Comparison of ENCODE assay signal across 9 cellular contexts in the genomic region with DNA sequence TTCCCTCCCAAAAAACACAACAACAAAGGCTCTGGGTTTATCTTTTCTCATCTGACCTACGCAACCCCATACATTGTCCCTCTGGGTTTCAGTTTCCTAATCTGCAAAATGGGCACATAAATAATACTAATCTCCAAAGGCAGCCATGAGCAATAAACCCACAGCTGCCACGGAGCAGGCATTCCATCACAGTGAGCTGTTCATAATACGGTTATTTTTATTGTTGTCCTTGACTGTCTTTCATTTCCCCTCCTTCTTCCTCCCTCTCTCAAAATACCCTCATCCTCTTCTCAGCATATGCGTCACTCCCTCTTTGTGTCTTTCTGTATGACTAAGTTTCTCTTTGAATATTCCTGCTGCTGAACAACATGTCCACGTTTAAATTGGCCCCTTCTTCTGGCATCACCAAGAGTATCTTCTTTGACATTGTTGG.
A peak's percentile ranks its signal among the peaks of the same experiment; 100 is the strongest.
DNase-seq lines count a peak whose midpoint lies in the region; ATAC-seq, FAIRE-seq and TF ChIP-seq lines count a peak whose summit lies in the region.
"Had no signal": no experiment of that assay in that cellular context is flagged by ENCODE, and none has a peak within 500 bp of the region (broad histone marks: within the 10 kb centered on the region; RNA-seq: fewer than 3 reads in every experiment).

No MANE protein-coding gene starts in this region.

- TF ChIP-seq POLR2A in GM12878 (IDR thresholded peaks at IDR 0.05; ENCODE audit: low read depth, low read length), result no peak

- peak overlapping the region; percentile 44; the same call in 1 of the 2 replicates for H3K4me3 ChIP-seq in GM12878
- H3K4me3 ChIP-seq in upper lobe of right lung, result no peak overlapping the region

- H3K27ac ChIP-seq in GM12878 (ENCODE audit: control insufficient read depth, insufficient read depth) (peak overlapping the region; percentile 97), upper lobe of right lung (no peak overlapping the region)

- peak overlapping the region; percentile 52 for H2AFZ ChIP-seq in GM12878 (ENCODE audit: control insufficient read depth, low read depth, low read length)

- H3K27me3 ChIP-seq in GM12878 (replicated peaks in 1 of 2; ENCODE audit: control insufficient read depth in 2 of 2, insufficient read depth in 2 of 2, low read length in 1 of 2) (no peaks in the 10 kb centered on the region), upper lobe of right lung (no peaks in the 10 kb centered on the region)

- WGBS in GM12878 (ENCODE audit: insufficient coverage, insufficient replicate concordance, low lambda C conversion rate, missing lambda C conversion rate), result 0% methylated on average over 5 of the region's 5 CpGs

- peaks cover 49% of the 10 kb centered on the region for H3K79me2 ChIP-seq in GM12878 (ENCODE audit: control insufficient read depth, insufficient read depth, low read length)

- peak overlapping the region; percentile 66 for H3K9ac ChIP-seq in GM12878 (ENCODE audit: control insufficient read depth, insufficient read depth, low read length)

- TSS peak; percentile 11 for BruUV-seq in GM12878 (replicated peaks; lab: Mats Ljungman, UMichigan)

- H3K36me3 ChIP-seq in GM12878 (ENCODE audit: control insufficient read depth in 2 of 2, insufficient read depth in 2 of 2, low read length in 1 of 2) (peaks cover 1 to 15% of the 10 kb centered on the region in 2 experiments; a peak in 3 of 4 replicates), upper lobe of right lung (no peaks in the 10 kb centered on the region)

- H3K9me3 ChIP-seq in GM12878 (replicated peaks; ENCODE audit: control insufficient read depth, insufficient read depth, low read length) (peaks cover 11% of the 10 kb centered on the region), upper lobe of right lung (no peaks in the 10 kb centered on the region)

- peak; percentile 3 for DNase-seq in GM04504 (ENCODE audit: low read depth)
- DNase-seq in GM12878 (ENCODE audit: low read depth, low spot score), result peak; percentile 88
- DNase-seq in posterior vena cava (ENCODE audit: low spot score), result no peak
- no peak for DNase-seq in NCI-H1048 (lab: John Stamatoyannopoulos, UW)
- no peak for DNase-seq in upper lobe of right lung
- DNase-seq: KBM-7 had no signal

- no peak for TF ChIP-seq RAD21 in GM12878 (IDR thresholded peaks at IDR 0.05; ENCODE audit: insufficient read depth, low read depth, low read length)

- intact Hi-C loops in GM12878 (cut with micrococcal nuclease; ENCODE audit: unreplicated experiment) (loop anchor here (2.0 to 10.0 kb wide), 3 partner anchors 18 to 372 kb away; no protein-coding TSS in a partner anchor), posterior vena cava (cut with DNase I) (no loop called here), upper lobe of right lung (cut with DNase I) (no loop called here)

- in situ Hi-C loops in GM12878 (cut with MboI), result no loop called here

- peak overlapping the region; percentile 78 for H3K4me2 ChIP-seq in GM12878 (ENCODE audit: control insufficient read depth, insufficient read depth)

- ATAC-seq in GM19455 (IDR thresholded peaks at IDR 0.05; ENCODE audit: unreplicated experiment), result peak; percentile 76
- ATAC-seq in HG03442 (IDR thresholded peaks at IDR 0.05; ENCODE audit: unreplicated experiment), result peak; percentile 74
- ATAC-seq in GM12878, result peak; percentile 76
- no peak for ATAC-seq in upper lobe of right lung
- ATAC-seq in HG02970 (IDR thresholded peaks at IDR 0.05; ENCODE audit: low FRiP score, unreplicated experiment), result no peak

- no peak for FAIRE-seq in GM12878 (lab: Jason Lieb, UNC)

- peak; percentile 76 to 77; a peak in 3 of 4 replicates for TF ChIP-seq EP300 in GM12878 (IDR thresholded peaks at IDR 0.05; ENCODE audit: borderline replicate concordance in 1 of 2, control insufficient read depth in 1 of 2, low read depth in 2 of 2, low read length in 2 of 2)

- no peaks in the 10 kb centered on the region for H4K20me1 ChIP-seq in GM12878 (ENCODE audit: control insufficient read depth, insufficient read depth)

- POLR2A ChIA-PET in GM12878 (lab: Charles Lee), result interaction anchor here (1.5 kb wide), 1 partner anchor 28 kb away, joined by 3 read pairs; no protein-coding TSS in a partner anchor

- SMC1A ChIA-PET in GM12878 (lab: Charles Lee; ENCODE audit: uncharacterized antibody, unreplicated experiment), result interaction anchor here (1.2 to 4.7 kb wide), 7 partner anchors 16 to 380 kb away, joined by 3 to 52 read pairs (median 11); no protein-coding TSS in a partner anchor

- RAD21 ChIA-PET in GM12878 (lab: Charles Lee; ENCODE audit: unreplicated experiment), result interaction anchor here (1.1 to 4.5 kb wide), 5 partner anchors 16 to 112 kb away, joined by 4 to 44 read pairs (median 5); no protein-coding TSS in a partner anchor

- no peak for TF ChIP-seq CTCF in GM12878 (IDR thresholded peaks at IDR 0.05 in 2 of 3, conservative IDR thresholded peaks at IDR 0.05 in 1 of 3; ENCODE audit: control insufficient read depth in 2 of 3, extremely low read depth in 1 of 3, insufficient read depth in 1 of 3, low read depth in 3 of 3, low read length in 3 of 3)
- TF ChIP-seq CTCF in upper lobe of right lung (IDR thresholded peaks at IDR 0.05), result no peak

- H3K4me1 ChIP-seq in GM12878 (ENCODE audit: control insufficient read depth, insufficient read depth, low read length) (peaks cover 57% of the 10 kb centered on the region), upper lobe of right lung (no peaks in the 10 kb centered on the region)

- CTCF ChIA-PET in GM12878 (lab: Yijun Ruan, JAX), result interaction anchor here (1.1 to 1.4 kb wide), 3 partner anchors 19 to 380 kb away, joined by 3 to 5 read pairs (median 3); no protein-coding TSS in a partner anchor

TF ChIP-seq in GM12878, 131 proteins besides CTCF, POLR2A, EP300 and RAD21 (continues in another document):
- TF ChIP-seq MEF2A (IDR thresholded peaks at IDR 0.05; ENCODE audit: insufficient read depth, low read depth, low read length) (peak; percentile 86), SMARCA5 (IDR thresholded peaks at IDR 0.05) (no peak; the same call in 1 of the 2 replicates), NFYA (IDR thresholded peaks at IDR 0.05; ENCODE audit: borderline replicate concordance, low read depth, low read length) (no peak), CHD4 (IDR thresholded peaks at IDR 0.05) (no peak), JUND (IDR thresholded peaks at IDR 0.05; ENCODE audit: low read depth, low read length) (no peak), SREBF2 (IDR thresholded peaks at IDR 0.05; ENCODE audit: low read length) (no peak), ZBED1 (IDR thresholded peaks at IDR 0.05; ENCODE audit: borderline replicate concordance) (peak; percentile 91), BHLHE40 (IDR thresholded peaks at IDR 0.05; ENCODE audit: borderline replicate concordance in 1 of 2, low read depth in 2 of 2, low read length in 1 of 2) (peak in 1 of 2 experiments; percentile 15; a peak in 1 of 4 replicates), IKZF1 (conservative IDR thresholded peaks at IDR 0.05) (peak; percentile 70), NR2F1 (conservative IDR thresholded peaks at IDR 0.05) (no peak), NFXL1 (IDR thresholded peaks at IDR 0.05; ENCODE audit: borderline replicate concordance) (no peak), CREB1 (IDR thresholded peaks at IDR 0.05; ENCODE audit: low read depth) (peak; percentile 87), ESRRA (IDR thresholded peaks at IDR 0.05; ENCODE audit: low read length) (no peak), SPI1 (IDR thresholded peaks at IDR 0.05; ENCODE audit: borderline replicate concordance, insufficient read depth, low read depth, low read length) (peak; percentile 73; the same call in 1 of the 2 replicates), STAT3 (IDR thresholded peaks at IDR 0.05; ENCODE audit: low read depth, low read length) (no peak)
- TF ChIP-seq, protein P1, sequence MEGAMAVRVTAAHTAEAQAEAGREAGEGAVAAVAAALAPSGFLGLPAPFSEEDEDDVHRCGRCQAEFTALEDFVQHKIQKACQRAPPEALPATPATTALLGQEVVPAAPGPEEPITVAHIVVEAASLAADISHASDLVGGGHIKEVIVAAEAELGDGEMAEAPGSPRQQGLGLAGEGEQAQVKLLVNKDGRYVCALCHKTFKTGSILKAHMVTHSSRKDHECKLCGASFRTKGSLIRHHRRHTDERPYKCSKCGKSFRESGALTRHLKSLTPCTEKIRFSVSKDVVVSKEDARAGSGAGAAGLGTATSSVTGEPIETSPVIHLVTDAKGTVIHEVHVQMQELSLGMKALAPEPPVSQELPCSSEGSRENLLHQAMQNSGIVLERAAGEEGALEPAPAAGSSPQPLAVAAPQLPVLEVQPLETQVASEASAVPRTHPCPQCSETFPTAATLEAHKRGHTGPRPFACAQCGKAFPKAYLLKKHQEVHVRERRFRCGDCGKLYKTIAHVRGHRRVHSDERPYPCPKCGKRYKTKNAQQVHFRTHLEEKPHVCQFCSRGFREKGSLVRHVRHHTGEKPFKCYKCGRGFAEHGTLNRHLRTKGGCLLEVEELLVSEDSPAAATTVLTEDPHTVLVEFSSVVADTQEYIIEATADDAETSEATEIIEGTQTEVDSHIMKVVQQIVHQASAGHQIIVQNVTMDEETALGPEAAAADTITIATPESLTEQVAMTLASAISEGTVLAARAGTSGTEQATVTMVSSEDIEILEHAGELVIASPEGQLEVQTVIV (IDR thresholded peaks at IDR 0.05; ENCODE audit: borderline replicate concordance, partially characterized antibody), result no peak
- TF ChIP-seq, protein P2, sequence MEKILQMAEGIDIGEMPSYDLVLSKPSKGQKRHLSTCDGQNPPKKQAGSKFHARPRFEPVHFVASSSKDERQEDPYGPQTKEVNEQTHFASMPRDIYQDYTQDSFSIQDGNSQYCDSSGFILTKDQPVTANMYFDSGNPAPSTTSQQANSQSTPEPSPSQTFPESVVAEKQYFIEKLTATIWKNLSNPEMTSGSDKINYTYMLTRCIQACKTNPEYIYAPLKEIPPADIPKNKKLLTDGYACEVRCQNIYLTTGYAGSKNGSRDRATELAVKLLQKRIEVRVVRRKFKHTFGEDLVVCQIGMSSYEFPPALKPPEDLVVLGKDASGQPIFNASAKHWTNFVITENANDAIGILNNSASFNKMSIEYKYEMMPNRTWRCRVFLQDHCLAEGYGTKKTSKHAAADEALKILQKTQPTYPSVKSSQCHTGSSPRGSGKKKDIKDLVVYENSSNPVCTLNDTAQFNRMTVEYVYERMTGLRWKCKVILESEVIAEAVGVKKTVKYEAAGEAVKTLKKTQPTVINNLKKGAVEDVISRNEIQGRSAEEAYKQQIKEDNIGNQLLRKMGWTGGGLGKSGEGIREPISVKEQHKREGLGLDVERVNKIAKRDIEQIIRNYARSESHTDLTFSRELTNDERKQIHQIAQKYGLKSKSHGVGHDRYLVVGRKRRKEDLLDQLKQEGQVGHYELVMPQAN (conservative IDR thresholded peaks at IDR 0.05), result no peak

Comparison
In these comparisons a context has a peak if more than half of its experiments do, and no peak if none do; other contexts are left out.
1. DNase-seq: peak in GM04504 (single experiment) and GM12878 (single experiment); none in posterior vena cava (single experiment), NCI-H1048 (single experiment) and upper lobe of right lung (single experiment).
2. ATAC-seq: peak in GM19455 (single experiment), HG03442 (single experiment) and GM12878 (single experiment); none in upper lobe of right lung (single experiment) and HG02970 (single experiment).